Comparison of ENCODE assay signal across 9 cellular contexts in genomic region chr3:61563614-61564404, GRCh38. TPM values are rescaled to one million over a fixed set of nuclear protein-coding genes. Genes with fewer than 3 reads are reported as not detected.
DNase-seq lines count a peak whose midpoint lies in the region; ATAC-seq and TF ChIP-seq lines count a peak whose summit lies in the region.
"Had no signal": no experiment of that assay in that cellular context is flagged by ENCODE, and none has a peak within 500 bp of the region (broad histone marks: within the 10 kb centered on the region; RNA-seq: fewer than 3 reads in every experiment).

No MANE protein-coding gene starts in this region.

- peak overlapping the region; percentile 6 to 69; a peak in 2 of 4 replicates for H4K8ac ChIP-seq in IMR-90 (ENCODE audit: low read depth in 2 of 2, low read length in 2 of 2)

- H2BK15ac ChIP-seq in IMR-90 (ENCODE audit: low read depth, low read length): peak overlapping the region; percentile 59; the same call in 1 of the 3 replicates

- H3K27ac ChIP-seq in IMR-90 (ENCODE audit: insufficient read depth, low read length) (peak overlapping the region; percentile 94), caudate nucleus (ENCODE audit: low read depth, low read length) (peak overlapping the region; percentile 86), liver (ENCODE audit: low read depth in 1 of 2, low read length in 2 of 2) (peak overlapping the region in 1 of 2 donors; percentile 30), suprapubic skin (peak overlapping the region; percentile 97)
- no peak overlapping the region for H3K27ac ChIP-seq in CD8-positive, alpha-beta T cell (ENCODE audit: low read depth, low read length)

- dilution Hi-C loops in IMR-90 (cut with HindIII; ENCODE audit: low sequenced_read_pairs, unreplicated experiment): no loop called here

- H3K4ac ChIP-seq in IMR-90 (ENCODE audit: low read depth, low read length): peak overlapping the region; percentile 76

- H3K9me1 ChIP-seq in IMR-90 (ENCODE audit: insufficient read depth, low read length): no peaks in the 10 kb centered on the region

- H2BK120ac ChIP-seq in IMR-90 (ENCODE audit: low read depth, low read length): peak overlapping the region; percentile 81

- H3K27me3 ChIP-seq in IMR-90 (ENCODE audit: control insufficient read depth, insufficient read depth, low read length) (no peaks in the 10 kb centered on the region), liver (ENCODE audit: control insufficient read depth in 4 of 4, insufficient read depth in 4 of 4, low read length in 3 of 4) (no peaks in the 10 kb centered on the region), suprapubic skin (peaks cover 25% of the 10 kb centered on the region)
- H3K27me3 ChIP-seq in CD8-positive, alpha-beta T cell (ENCODE audit: insufficient read depth, low read length): no peaks in the 10 kb centered on the region

- H3K27ac Mint-ChIP-seq in CD8-positive, alpha-beta T cell: no peak overlapping the region

- in situ Hi-C loops in IMR-90 (cut with MboI; ENCODE audit: low sequenced_read_pairs): loop anchor here (5.0 kb wide), 1 partner anchor 623 kb away; no protein-coding TSS in a partner anchor

- peaks cover 43% of the 10 kb centered on the region for H3K27me3 Mint-ChIP-seq in CD8-positive, alpha-beta T cell (ENCODE audit: low read depth)

- H3K4me1 ChIP-seq in IMR-90 (ENCODE audit: control insufficient read depth, insufficient read depth, low read length) (peaks cover 2% of the 10 kb centered on the region; the same call in 1 of the 2 replicates), liver (ENCODE audit: control insufficient read depth in 4 of 4, insufficient read depth in 4 of 4, low read length in 3 of 4) (peaks cover 0 to 30% (median 19%) of the 10 kb centered on the region in 4 donors), suprapubic skin (peaks cover 14% of the 10 kb centered on the region)
- H3K4me1 ChIP-seq in CD8-positive, alpha-beta T cell (ENCODE audit: insufficient read depth, low read length): no peaks in the 10 kb centered on the region

- intact Hi-C loops in IMR-90 (cut with micrococcal nuclease): loop anchor here (1.0 to 10.0 kb wide), 12 partner anchors 63 to 624 kb away; partner anchors contain the start of gene FHIT
- intact Hi-C loops in CD8-positive, alpha-beta T cell (cut with DNase I, micrococcal nuclease): no loop called here

- peak overlapping the region; percentile 74 for H2AK5ac ChIP-seq in IMR-90 (ENCODE audit: low read depth, low read length)

- H3K14ac ChIP-seq in IMR-90 (replicated peaks; ENCODE audit: low read depth, low read length): peak overlapping the region; percentile 78

- peak overlapping the region; percentile 10; the same call in 1 of the 2 replicates for H3K18ac ChIP-seq in IMR-90 (ENCODE audit: low read depth, low read length)

- H3K4me3 Mint-ChIP-seq in CD8-positive, alpha-beta T cell: no peak overlapping the region

- peaks cover 41% of the 10 kb centered on the region for H4K20me1 ChIP-seq in IMR-90 (ENCODE audit: insufficient read depth, low read length)

- TF ChIP-seq POLR2A in IMR-90 (IDR thresholded peaks at IDR 0.05; ENCODE audit: low read depth, low read length) (no peak), suprapubic skin (IDR thresholded peaks at IDR 0.05) (no peak)

- no peak for TF ChIP-seq RAD21 in IMR-90 (IDR thresholded peaks at IDR 0.05; ENCODE audit: low read length)
- TF ChIP-seq RAD21 in liver (IDR thresholded peaks at IDR 0.05): no peak

- H4K5ac ChIP-seq in IMR-90 (ENCODE audit: low read depth, low read length): peak overlapping the region; percentile 22

- peak overlapping the region; percentile 57 for H4K91ac ChIP-seq in IMR-90 (ENCODE audit: insufficient read depth, low read depth, low read length)

- no peaks in the 10 kb centered on the region for H3K9me3 Mint-ChIP-seq in CD8-positive, alpha-beta T cell

- no peaks in the 10 kb centered on the region for H3K36me3 Mint-ChIP-seq in CD8-positive, alpha-beta T cell

- no peaks in the 10 kb centered on the region for H3K36me3 ChIP-seq in IMR-90 (ENCODE audit: control insufficient read depth, insufficient read depth, low read length)
- no peaks in the 10 kb centered on the region for H3K36me3 ChIP-seq in liver (ENCODE audit: control insufficient read depth in 4 of 4, insufficient read depth in 3 of 4, low read depth in 1 of 4, low read length in 3 of 4)
- H3K36me3 ChIP-seq in suprapubic skin: no peaks in the 10 kb centered on the region
- H3K36me3 ChIP-seq in CD8-positive, alpha-beta T cell (ENCODE audit: insufficient read depth, low read length): no peaks in the 10 kb centered on the region

- H3K4me3 ChIP-seq in IMR-90 (ENCODE audit: insufficient read depth, low read depth, low read length): peak overlapping the region; percentile 99
- H3K4me3 ChIP-seq in liver (ENCODE audit: low read depth in 1 of 3, low read length in 3 of 3): peak overlapping the region; percentile 70 to 82 (median 82)
- H3K4me3 ChIP-seq in suprapubic skin: peak overlapping the region; percentile 84
- no peak overlapping the region for H3K4me3 ChIP-seq in CD8-positive, alpha-beta T cell (ENCODE audit: low read depth, low read length)

- peak overlapping the region; percentile 89 for H2AFZ ChIP-seq in IMR-90 (replicated peaks; ENCODE audit: low read length, poor library complexity)

- no peak for TF ChIP-seq CTCF in IMR-90 (conservative IDR thresholded peaks at IDR 0.05; ENCODE audit: low read depth, low read length)
- TF ChIP-seq CTCF in liver (IDR thresholded peaks at IDR 0.05; ENCODE audit: low read depth, low read length, missing input control): no peak
- no peak for TF ChIP-seq CTCF in suprapubic skin (IDR thresholded peaks at IDR 0.05)
- no peak for TF ChIP-seq CTCF in CD8-positive, alpha-beta T cell (IDR thresholded peaks at IDR 0.05)

- peak overlapping the region; percentile 91 for H3K4me2 ChIP-seq in IMR-90 (ENCODE audit: low read depth, low read length)

- H2AK9ac ChIP-seq in IMR-90 (replicated peaks; ENCODE audit: low read depth, low read length, poor library complexity): peak overlapping the region; percentile 38

- H2BK5ac ChIP-seq in IMR-90 (ENCODE audit: low read depth, low read length, poor library complexity, severe bottlenecking): peak overlapping the region; percentile 43

- H3K4me1 Mint-ChIP-seq in CD8-positive, alpha-beta T cell (ENCODE audit: low read depth): peaks cover 9% of the 10 kb centered on the region

- H3K23ac ChIP-seq in IMR-90 (ENCODE audit: low read depth, low read length): peak overlapping the region; percentile 97

- peak overlapping the region; percentile 24; the same call in 1 of the 2 replicates for H2BK20ac ChIP-seq in IMR-90 (ENCODE audit: low read depth, low read length)

- 6% methylated on average over 20 of the region's 43 CpGs; no CpG with 5 or more reads in 1 of the 2 experiments for WGBS in IMR-90 (ENCODE audit: extremely low coverage in 2 of 2, insufficient read length in 1 of 2), 2 experiments
- WGBS in liver: 23% methylated on average over 42 of the region's 43 CpGs
- WGBS in suprapubic skin: 4% methylated on average over 15 of the region's 43 CpGs

- peaks cover 12 to 62% of the 10 kb centered on the region in 2 experiments for H3K79me1 ChIP-seq in IMR-90 (ENCODE audit: low read depth in 1 of 2, low read length in 2 of 2)

- CTCF ChIA-PET in IMR-90 (lab: Yijun Ruan, JAX): interaction anchor here (0.5 to 2.6 kb wide), 17 partner anchors 9 to 1059 kb away, joined by 3 to 13 read pairs (median 4); no protein-coding TSS in a partner anchor
- CTCF ChIA-PET in CD8-positive, alpha-beta T cell (lab: Charles Lee): no interaction called here

- H3K9me3 ChIP-seq in IMR-90 (ENCODE audit: control insufficient read depth, insufficient read depth, low read length) (no peaks in the 10 kb centered on the region), liver (ENCODE audit: control insufficient read depth in 4 of 4, low read length in 3 of 4) (no peaks in the 10 kb centered on the region), suprapubic skin (no peaks in the 10 kb centered on the region)
- no peaks in the 10 kb centered on the region for H3K9me3 ChIP-seq in CD8-positive, alpha-beta T cell (ENCODE audit: low read length)

- POLR2A ChIA-PET in IMR-90 (lab: Charles Lee; ENCODE audit: unreplicated experiment): interaction anchor here (1.5 kb wide), 1 partner anchor 100 kb away, joined by 3 read pairs; no protein-coding TSS in a partner anchor
- POLR2A ChIA-PET in CD8-positive, alpha-beta T cell (lab: Charles Lee): no interaction called here

- DNase-seq in IMR-90 (no peak), caudate nucleus (lab: John Stamatoyannopoulos, UW) (peak in 19 of 61 donors; percentile 4 to 55 (median 25)), suprapubic skin (ENCODE audit: low spot score in 2 of 2) (no peak), dedifferentiated amniotic fluid mesenchymal stem cell (ENCODE audit: extremely low spot score) (no peak), T-helper 9 cell (no peak)
- no peak for DNase-seq in CD8-positive, alpha-beta T cell
- no peak for DNase-seq in stimulated activated CD8-positive, alpha-beta memory T cell treated with anti-CD3 and anti-CD28 coated beads, Interleukin-4, amount 100 ng/mL, for 48 hours
- DNase-seq: NCI-H1930 had no signal

- no peak for ATAC-seq in IMR-90 (ENCODE audit: low read depth)
- no peak for ATAC-seq in CD8-positive, alpha-beta T cell

- peak overlapping the region; percentile 57; the same call in 1 of the 2 replicates for H3K56ac ChIP-seq in IMR-90 (ENCODE audit: extremely low read depth, insufficient read depth, low read length)

- BruUV-seq in IMR-90 (replicated peaks; lab: Mats Ljungman, UMichigan): no TSS peak

- no peak for TF ChIP-seq EP300 in suprapubic skin (IDR thresholded peaks at IDR 0.05)

- H3K9ac ChIP-seq in IMR-90 (ENCODE audit: low read depth, low read length): peak overlapping the region; percentile 100
- peak overlapping the region; percentile 28 to 58 for H3K9ac ChIP-seq in liver (ENCODE audit: low read depth in 1 of 2, low read length in 2 of 2)

TF ChIP-seq in IMR-90, 13 proteins besides CTCF, POLR2A, EP300 and RAD21 (continues in another document):
- TF ChIP-seq SMC3 (IDR thresholded peaks at IDR 0.05; ENCODE audit: low read depth, low read length) (no peak), MAZ (IDR thresholded peaks at IDR 0.05; ENCODE audit: borderline replicate concordance, low read depth, low read length) (no peak), CEBPB (IDR thresholded peaks at IDR 0.05; ENCODE audit: low read depth, low read length) (no peak), MXI1 (IDR thresholded peaks at IDR 0.05; ENCODE audit: borderline replicate concordance, low read depth, low read length) (no peak)

RNA-seq across cellular contexts. Expression of gene PTPRG, which starts 2.4 kb away (rescaled TPM):
- total RNA-seq in IMR-90 (2012; rRNA removed): 24.7 and 31.0 TPM in 2 replicates
- polyA plus RNA-seq in IMR-90 (2012; rRNA removed): 6.8 and 7.7 TPM in 2 replicates
- polyA plus RNA-seq in IMR-90 (2012; cell fraction: cytosol; rRNA removed): 3.8 and 7.2 TPM in 2 replicates
- 4.8 and 6.9 TPM in 2 replicates for polyA plus RNA-seq in IMR-90 (2012; cell fraction: nucleus; rRNA removed; ENCODE audit: low replicate concordance)
- 10 to 100 TPM; 11.2 to 35.6 TPM for total RNA-seq in liver
- polyA plus RNA-seq in liver: 1 to 10 TPM; 3.6 to 5.1 TPM
- total RNA-seq in suprapubic skin: 10 to 100 TPM; 11.0 to 18.5 (median 14.9) TPM
- not detected for total RNA-seq in CD8-positive, alpha-beta T cell

Comparison
In these comparisons a context has a peak if more than half of its experiments do, and no peak if none do; other contexts are left out.
1. RNA of gene PTPRG, which starts 2.4 kb away (total RNA-seq): 11.2 to 35.6 TPM in liver, 24.7 to 31.0 TPM in IMR-90 and 11.0 to 18.5 TPM in suprapubic skin; not detected in CD8-positive, alpha-beta T cell; every median in the first group is over 10 times any median in the second.